ENCODE assay signal across 1 cellular context in the genomic region with DNA sequence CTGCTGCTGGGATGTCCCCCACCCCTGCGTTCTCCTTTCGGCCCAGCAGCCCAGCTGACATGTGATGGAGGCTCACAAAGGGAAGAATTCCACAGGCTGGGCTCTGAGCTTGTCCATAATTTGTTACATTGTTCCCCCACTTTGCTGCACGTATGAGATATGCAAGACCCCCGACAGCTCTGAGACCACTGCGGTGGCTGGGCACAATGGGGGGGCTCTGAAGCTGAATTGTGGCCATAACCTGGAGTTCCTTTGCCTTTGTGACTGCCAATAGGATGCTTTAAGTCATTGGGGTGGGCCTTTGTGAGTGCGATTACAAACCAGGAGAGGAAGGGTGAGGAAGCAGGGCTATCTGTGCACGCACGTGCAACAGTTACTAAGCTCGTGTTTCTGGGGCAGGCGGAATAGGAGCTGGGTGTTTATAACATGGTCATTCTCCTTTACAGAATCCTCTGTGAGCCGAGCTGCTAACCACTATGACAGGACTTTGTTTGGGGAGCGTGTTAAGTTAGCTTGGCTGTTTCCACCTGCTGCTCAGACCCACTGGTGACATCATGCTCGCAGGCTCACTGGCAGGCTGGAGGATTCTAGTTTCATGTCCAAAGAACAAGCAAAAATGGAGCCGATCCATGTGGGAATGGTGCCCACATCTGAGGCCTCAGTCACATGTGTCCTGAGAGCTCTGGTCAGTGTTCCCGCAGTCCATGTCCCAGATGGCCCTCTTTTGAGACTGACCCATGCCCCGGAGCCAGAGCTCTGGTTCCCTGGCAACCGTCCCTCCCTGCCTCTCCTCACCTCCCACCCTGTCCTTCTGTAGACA.
TF ChIP-seq lines count a peak whose summit lies in the region.

No MANE protein-coding gene starts in this region.

TF ChIP-seq in GM23338, 12 proteins besides CTCF, POLR2A, EP300 and RAD21 (continued from another document):
- TF ChIP-seq, protein P1, sequence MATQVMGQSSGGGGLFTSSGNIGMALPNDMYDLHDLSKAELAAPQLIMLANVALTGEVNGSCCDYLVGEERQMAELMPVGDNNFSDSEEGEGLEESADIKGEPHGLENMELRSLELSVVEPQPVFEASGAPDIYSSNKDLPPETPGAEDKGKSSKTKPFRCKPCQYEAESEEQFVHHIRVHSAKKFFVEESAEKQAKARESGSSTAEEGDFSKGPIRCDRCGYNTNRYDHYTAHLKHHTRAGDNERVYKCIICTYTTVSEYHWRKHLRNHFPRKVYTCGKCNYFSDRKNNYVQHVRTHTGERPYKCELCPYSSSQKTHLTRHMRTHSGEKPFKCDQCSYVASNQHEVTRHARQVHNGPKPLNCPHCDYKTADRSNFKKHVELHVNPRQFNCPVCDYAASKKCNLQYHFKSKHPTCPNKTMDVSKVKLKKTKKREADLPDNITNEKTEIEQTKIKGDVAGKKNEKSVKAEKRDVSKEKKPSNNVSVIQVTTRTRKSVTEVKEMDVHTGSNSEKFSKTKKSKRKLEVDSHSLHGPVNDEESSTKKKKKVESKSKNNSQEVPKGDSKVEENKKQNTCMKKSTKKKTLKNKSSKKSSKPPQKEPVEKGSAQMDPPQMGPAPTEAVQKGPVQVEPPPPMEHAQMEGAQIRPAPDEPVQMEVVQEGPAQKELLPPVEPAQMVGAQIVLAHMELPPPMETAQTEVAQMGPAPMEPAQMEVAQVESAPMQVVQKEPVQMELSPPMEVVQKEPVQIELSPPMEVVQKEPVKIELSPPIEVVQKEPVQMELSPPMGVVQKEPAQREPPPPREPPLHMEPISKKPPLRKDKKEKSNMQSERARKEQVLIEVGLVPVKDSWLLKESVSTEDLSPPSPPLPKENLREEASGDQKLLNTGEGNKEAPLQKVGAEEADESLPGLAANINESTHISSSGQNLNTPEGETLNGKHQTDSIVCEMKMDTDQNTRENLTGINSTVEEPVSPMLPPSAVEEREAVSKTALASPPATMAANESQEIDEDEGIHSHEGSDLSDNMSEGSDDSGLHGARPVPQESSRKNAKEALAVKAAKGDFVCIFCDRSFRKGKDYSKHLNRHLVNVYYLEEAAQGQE (IDR thresholded peaks at IDR 0.05; ENCODE audit: unreplicated experiment): no peak
- TF ChIP-seq, protein P2, sequence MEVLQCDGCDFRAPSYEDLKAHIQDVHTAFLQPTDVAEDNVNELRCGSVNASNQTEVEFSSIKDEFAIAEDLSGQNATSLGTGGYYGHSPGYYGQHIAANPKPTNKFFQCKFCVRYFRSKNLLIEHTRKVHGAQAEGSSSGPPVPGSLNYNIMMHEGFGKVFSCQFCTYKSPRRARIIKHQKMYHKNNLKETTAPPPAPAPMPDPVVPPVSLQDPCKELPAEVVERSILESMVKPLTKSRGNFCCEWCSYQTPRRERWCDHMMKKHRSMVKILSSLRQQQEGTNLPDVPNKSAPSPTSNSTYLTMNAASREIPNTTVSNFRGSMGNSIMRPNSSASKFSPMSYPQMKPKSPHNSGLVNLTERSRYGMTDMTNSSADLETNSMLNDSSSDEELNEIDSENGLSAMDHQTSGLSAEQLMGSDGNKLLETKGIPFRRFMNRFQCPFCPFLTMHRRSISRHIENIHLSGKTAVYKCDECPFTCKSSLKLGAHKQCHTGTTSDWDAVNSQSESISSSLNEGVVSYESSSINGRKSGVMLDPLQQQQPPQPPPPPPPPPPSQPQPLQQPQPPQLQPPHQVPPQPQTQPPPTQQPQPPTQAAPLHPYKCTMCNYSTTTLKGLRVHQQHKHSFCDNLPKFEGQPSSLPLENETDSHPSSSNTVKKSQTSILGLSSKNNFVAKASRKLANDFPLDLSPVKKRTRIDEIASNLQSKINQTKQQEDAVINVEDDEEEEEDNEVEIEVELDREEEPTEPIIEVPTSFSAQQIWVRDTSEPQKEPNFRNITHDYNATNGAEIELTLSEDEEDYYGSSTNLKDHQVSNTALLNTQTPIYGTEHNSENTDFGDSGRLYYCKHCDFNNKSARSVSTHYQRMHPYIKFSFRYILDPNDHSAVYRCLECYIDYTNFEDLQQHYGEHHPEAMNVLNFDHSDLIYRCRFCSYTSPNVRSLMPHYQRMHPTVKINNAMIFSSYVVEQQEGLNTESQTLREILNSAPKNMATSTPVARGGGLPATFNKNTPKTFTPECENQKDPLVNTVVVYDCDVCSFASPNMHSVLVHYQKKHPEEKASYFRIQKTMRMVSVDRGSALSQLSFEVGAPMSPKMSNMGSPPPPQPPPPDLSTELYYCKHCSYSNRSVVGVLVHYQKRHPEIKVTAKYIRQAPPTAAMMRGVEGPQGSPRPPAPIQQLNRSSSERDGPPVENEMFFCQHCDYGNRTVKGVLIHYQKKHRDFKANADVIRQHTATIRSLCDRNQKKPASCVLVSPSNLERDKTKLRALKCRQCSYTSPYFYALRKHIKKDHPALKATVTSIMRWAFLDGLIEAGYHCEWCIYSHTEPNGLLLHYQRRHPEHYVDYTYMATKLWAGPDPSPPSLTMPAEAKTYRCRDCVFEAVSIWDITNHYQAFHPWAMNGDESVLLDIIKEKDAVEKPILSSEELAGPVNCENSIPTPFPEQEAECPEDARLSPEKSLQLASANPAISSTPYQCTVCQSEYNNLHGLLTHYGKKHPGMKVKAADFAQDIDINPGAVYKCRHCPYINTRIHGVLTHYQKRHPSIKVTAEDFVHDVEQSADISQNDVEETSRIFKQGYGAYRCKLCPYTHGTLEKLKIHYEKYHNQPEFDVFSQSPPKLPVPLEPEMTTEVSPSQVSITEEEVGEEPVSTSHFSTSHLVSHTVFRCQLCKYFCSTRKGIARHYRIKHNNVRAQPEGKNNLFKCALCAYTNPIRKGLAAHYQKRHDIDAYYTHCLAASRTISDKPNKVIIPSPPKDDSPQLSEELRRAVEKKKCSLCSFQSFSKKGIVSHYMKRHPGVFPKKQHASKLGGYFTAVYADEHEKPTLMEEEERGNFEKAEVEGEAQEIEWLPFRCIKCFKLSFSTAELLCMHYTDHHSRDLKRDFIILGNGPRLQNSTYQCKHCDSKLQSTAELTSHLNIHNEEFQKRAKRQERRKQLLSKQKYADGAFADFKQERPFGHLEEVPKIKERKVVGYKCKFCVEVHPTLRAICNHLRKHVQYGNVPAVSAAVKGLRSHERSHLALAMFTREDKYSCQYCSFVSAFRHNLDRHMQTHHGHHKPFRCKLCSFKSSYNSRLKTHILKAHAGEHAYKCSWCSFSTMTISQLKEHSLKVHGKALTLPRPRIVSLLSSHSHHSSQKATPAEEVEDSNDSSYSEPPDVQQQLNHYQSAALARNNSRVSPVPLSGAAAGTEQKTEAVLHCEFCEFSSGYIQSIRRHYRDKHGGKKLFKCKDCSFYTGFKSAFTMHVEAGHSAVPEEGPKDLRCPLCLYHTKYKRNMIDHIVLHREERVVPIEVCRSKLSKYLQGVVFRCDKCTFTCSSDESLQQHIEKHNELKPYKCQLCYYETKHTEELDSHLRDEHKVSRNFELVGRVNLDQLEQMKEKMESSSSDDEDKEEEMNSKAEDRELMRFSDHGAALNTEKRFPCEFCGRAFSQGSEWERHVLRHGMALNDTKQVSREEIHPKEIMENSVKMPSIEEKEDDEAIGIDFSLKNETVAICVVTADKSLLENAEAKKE (CRISPR knock-in tag; IDR thresholded peaks at IDR 0.05): peak; percentile 76; the same call in 1 of the 2 replicates
- TF ChIP-seq STAT1 (IDR thresholded peaks at IDR 0.05; ENCODE audit: unreplicated experiment): no peak
- peak; percentile 48; the same call in 1 of the 2 replicates for TF ChIP-seq ZNF114 (CRISPR knock-in tag; IDR thresholded peaks at IDR 0.05)
- TF ChIP-seq CREB1 (CRISPR knock-in tag; IDR thresholded peaks at IDR 0.05; ENCODE audit: low read depth): peak; percentile 33; the same call in 1 of the 2 replicates
